In the genomic region with DNA sequence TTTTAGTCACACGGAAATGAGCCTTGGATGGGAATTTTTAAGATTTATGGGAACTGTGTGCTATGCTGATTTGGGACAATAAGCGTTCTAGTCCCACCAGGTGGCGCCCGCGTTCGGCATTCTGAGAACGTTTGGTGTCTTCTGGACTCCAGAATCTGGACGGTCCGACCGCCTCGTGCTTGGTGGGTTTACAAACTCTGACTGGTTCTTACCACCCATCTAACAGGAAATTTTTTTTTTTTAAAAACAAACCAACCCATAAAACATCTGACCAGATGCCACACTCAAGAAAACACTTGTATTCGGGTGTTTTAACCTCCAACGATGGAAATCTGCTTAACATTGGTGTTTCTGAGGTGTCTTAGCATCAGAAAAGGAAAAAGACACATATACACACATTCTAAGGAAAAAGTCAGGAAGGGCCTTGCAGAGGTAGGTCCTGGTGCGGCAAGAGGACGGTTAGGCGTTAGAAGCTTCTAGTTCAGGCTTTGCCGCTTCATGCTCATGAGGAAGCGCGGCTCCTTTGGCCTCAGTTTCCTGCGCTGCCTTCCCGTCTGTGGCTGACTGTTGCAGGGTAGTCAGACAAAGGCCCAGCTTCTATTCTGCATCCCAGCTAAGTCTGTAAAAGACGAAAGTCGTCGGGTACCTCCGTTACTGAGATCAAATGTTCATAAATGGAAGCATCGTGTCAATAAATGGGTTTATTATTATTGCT, we compare ENCODE assay signal across 8 cellular contexts. TPM values are rescaled to one million over a fixed set of nuclear protein-coding genes. Genes with fewer than 3 reads are reported as not detected.
A peak's percentile ranks its signal among the peaks of the same experiment; 100 is the strongest.
DNase-seq lines count a peak whose midpoint lies in the region; ATAC-seq, FAIRE-seq and TF ChIP-seq lines count a peak whose summit lies in the region.

No MANE protein-coding gene starts in this region.

- H3K27me3 ChIP-seq in adipocyte (replicated peaks; ENCODE audit: control insufficient read depth, insufficient read depth, low read length) (no peaks in the 10 kb centered on the region), cardiac muscle cell (peaks cover 1% of the 10 kb centered on the region), pancreas (no peaks in the 10 kb centered on the region), thyroid gland (no peaks in the 10 kb centered on the region)

- H3K4me3 ChIP-seq in adipocyte (ENCODE audit: low read length): peak overlapping the region; percentile 95
- H3K4me3 ChIP-seq in cardiac muscle cell: peak overlapping the region; percentile 90
- peak overlapping the region; percentile 76 to 96 (median 86) for H3K4me3 ChIP-seq in pancreas
- peak overlapping the region in 1 of 3 donors; percentile 86 for H3K4me3 ChIP-seq in thyroid gland (replicated peaks in 1 of 3)

- DNase-seq in G401 (ENCODE audit: low spot score): peak; percentile 90
- peak; percentile 89 for DNase-seq in NCI-H1092 treated with DMSO at 0.1 percent for 48 hours (lab: John Stamatoyannopoulos, UW)
- DNase-seq in SW 1271 (lab: John Stamatoyannopoulos, UW): peak; percentile 27 to 58
- DNase-seq in adipocyte (ENCODE audit: low read depth): peak; percentile 99
- DNase-seq in cardiac muscle cell (ENCODE audit: low read depth in 1 of 2, low spot score in 1 of 2): peak; percentile 92 to 97
- DNase-seq in pancreas: peak; percentile 79 to 98 (median 90)
- DNase-seq in thyroid gland: peak; percentile 95 to 97

- TF ChIP-seq CTCF in cardiac muscle cell (IDR thresholded peaks at IDR 0.05; ENCODE audit: low read depth, low read length) (peak; percentile 83), pancreas (IDR thresholded peaks at IDR 0.05) (peak; percentile 32 to 74 (median 70)), thyroid gland (IDR thresholded peaks at IDR 0.05) (peak; percentile 61 to 84 (median 78))

- peak overlapping the region; percentile 89 for H3K9ac ChIP-seq in adipocyte (ENCODE audit: low read length)

- WGBS in pancreas, 2 donors: 17 to 18% methylated on average over 26 of the region's 26 CpGs
- WGBS in thyroid gland, 2 donors: 8 to 11% methylated on average over 26 of the region's 26 CpGs

- H3K36me3 ChIP-seq in adipocyte (ENCODE audit: control insufficient read depth, insufficient read depth, low read length, severe bottlenecking) (no peaks in the 10 kb centered on the region), cardiac muscle cell (no peaks in the 10 kb centered on the region), pancreas (no peaks in the 10 kb centered on the region), thyroid gland (no peaks in the 10 kb centered on the region)

- no peak for TF ChIP-seq POLR2A in thyroid gland (IDR thresholded peaks at IDR 0.05)

- intact Hi-C loops in pancreas (cut with DNase I) (loop anchor here in 1 of 3 donors (5.0 kb wide), 1 partner anchor 33 kb away; no protein-coding TSS in a partner anchor), thyroid gland (cut with DNase I) (loop anchor here (2.0 to 10.0 kb wide), 2 partner anchors 30 to 280 kb away; no protein-coding TSS in a partner anchor)

- peaks cover 44% of the 10 kb centered on the region for H3K4me1 ChIP-seq in adipocyte (ENCODE audit: control insufficient read depth, insufficient read depth, low read length)
- H3K4me1 ChIP-seq in cardiac muscle cell (ENCODE audit: low read depth): peaks cover 25% of the 10 kb centered on the region
- H3K4me1 ChIP-seq in pancreas: peaks cover 8 to 20% (median 9%) of the 10 kb centered on the region in 3 donors
- H3K4me1 ChIP-seq in thyroid gland: peaks cover 20% of the 10 kb centered on the region in 2 donors

- peak; percentile 65 to 79 (median 70) for ATAC-seq in pancreas
- ATAC-seq in GM19395 (IDR thresholded peaks at IDR 0.05; ENCODE audit: unreplicated experiment): no peak

- FAIRE-seq in pancreas (lab: Jason Lieb, UNC): no peak

- H3K27ac ChIP-seq in cardiac muscle cell (peak overlapping the region; percentile 79), pancreas (peak overlapping the region; percentile 57 to 80 (median 73)), thyroid gland (peak overlapping the region; percentile 14 to 83 (median 75))

- H3K9me3 ChIP-seq in adipocyte (ENCODE audit: control insufficient read depth, low read length) (no peaks in the 10 kb centered on the region), cardiac muscle cell (ENCODE audit: low read depth) (no peaks in the 10 kb centered on the region), pancreas (no peaks in the 10 kb centered on the region), thyroid gland (no peaks in the 10 kb centered on the region)

- in situ Hi-C loops in G401 (cut with HindIII; ENCODE audit: low sequenced_read_pairs): no loop called here

RNA-seq across cellular contexts. Expression of gene DYRK3, which starts 0.8 kb away (rescaled TPM):
- total RNA-seq in G401 (2014; rRNA removed; shearing (Covaris generic)): 22.2 and 24.1 TPM in 2 replicates
- total RNA-seq in cardiac muscle cell: 14.1 and 21.2 TPM in 2 replicates
- 8.4 and 16.6 TPM in 2 replicates for polyA plus RNA-seq in cardiac muscle cell
- total RNA-seq in pancreas: 1 to 10 TPM; 2.3 to 7.0 (median 3.8) TPM
- polyA plus RNA-seq in pancreas: 1 to 10 TPM; 2.4 to 4.8 TPM
- total RNA-seq in thyroid gland: 10 to 100 TPM; 14.5 to 21.2 (median 15.9) TPM

RNA-seq across cellular contexts. Expression of gene EIF2D, which starts 22.3 kb away (rescaled TPM):
- 58.2 and 63.7 TPM in 2 replicates for total RNA-seq in G401 (2014; rRNA removed; shearing (Covaris generic))
- total RNA-seq in cardiac muscle cell (46.1 and 67.2 TPM in 2 replicates), pancreas (10 to 100 TPM; 20.9 to 35.7 (median 27.7) TPM), thyroid gland (10 to 100 TPM; 52.9 to 62.1 (median 57.0) TPM)
- polyA plus RNA-seq in cardiac muscle cell (44.7 and 45.7 TPM in 2 replicates), pancreas (10 to 100 TPM; 28.8 to 37.9 TPM)

RNA-seq across cellular contexts. Expression of gene MAPKAPK2, which starts 50.2 kb away (rescaled TPM):
- total RNA-seq in G401 (2014; rRNA removed; shearing (Covaris generic)): 25.7 and 32.7 TPM in 2 replicates
- total RNA-seq in cardiac muscle cell (99.4 and 117 TPM in 2 replicates), pancreas (10 to 100 TPM; 28.3 to 55.7 (median 30.8) TPM), thyroid gland (10 to 100 TPM; 48.5 to 64.0 (median 59.9) TPM)
- polyA plus RNA-seq in cardiac muscle cell (31.4 and 37.1 TPM in 2 replicates), pancreas (10 to 100 TPM; 38.8 to 48.9 TPM)

Comparison
In these comparisons a context has a peak if more than half of its experiments do, and no peak if none do; other contexts are left out.
1. DNase-seq: peak in every context shown above with its lines; median percentile 99 in adipocyte; 96 in thyroid gland; 94 in cardiac muscle cell; 90 in G401; 90 in pancreas; 89 in NCI-H1092 treated with DMSO at 0.1 percent for 48 hours; 42 in SW 1271.